19 cellular contexts compared by ENCODE assay signal in the genomic region with DNA sequence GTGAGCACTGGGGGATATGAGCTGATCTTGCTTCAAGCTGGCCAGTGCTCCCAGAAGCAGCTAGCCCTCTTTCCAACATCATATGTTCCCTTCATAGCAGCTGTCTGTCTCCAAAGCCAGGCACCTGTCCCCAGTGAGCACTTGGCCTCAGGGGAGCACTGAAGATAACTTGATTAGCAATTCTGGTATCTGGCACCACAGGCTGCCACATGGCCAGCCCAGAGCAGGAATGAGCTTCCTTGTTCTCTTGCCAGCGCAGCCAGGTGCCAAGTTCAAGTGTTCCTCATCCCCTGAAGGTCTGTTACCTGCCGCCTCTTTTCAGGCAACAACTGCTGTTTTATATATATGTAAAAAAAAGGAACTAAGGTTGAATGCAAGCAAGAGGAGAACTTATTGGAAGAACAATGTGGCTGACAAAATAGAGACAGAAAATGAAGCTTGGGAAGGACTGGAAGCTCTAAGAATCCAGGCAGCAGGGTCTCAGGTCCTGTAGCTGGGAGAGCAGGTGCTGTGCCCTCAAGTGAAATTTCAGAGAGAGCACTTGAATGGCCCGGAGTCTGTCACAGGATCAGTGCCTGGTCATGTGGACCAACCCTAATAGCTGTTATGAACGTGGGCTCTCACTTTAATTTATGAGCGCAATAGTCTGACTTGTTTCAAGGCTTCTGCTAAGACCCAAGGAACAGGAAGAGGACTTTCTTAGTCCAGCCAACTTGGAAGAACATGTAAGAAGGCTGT.
DNase-seq lines count a peak whose midpoint lies in the region; ATAC-seq and TF ChIP-seq lines count a peak whose summit lies in the region.
"Had no signal": no experiment of that assay in that cellular context is flagged by ENCODE, and none has a peak within 500 bp of the region (broad histone marks: within the 10 kb centered on the region; RNA-seq: fewer than 3 reads in every experiment).

No MANE protein-coding gene starts in this region.

- H3K9ac ChIP-seq in SK-N-SH = no peak overlapping the region

- ATAC-seq in lung (ENCODE audit: insufficient read depth, low FRiP score) = no peak
- ATAC-seq: effector memory CD8-positive, alpha-beta T cell; esophagus mucosa; gastrocnemius medialis had no signal

- no peak overlapping the region for H3K4me2 ChIP-seq in SK-N-SH

- H3K9me2 ChIP-seq in SK-N-SH = no peaks in the 10 kb centered on the region

- H3K4me1 ChIP-seq in SK-N-SH (ENCODE audit: control insufficient read depth in 1 of 2, insufficient read depth in 2 of 2, low read depth in 1 of 2, low read length in 1 of 2) = peaks cover 0 to 15% of the 10 kb centered on the region in 2 experiments; a peak in 1 of 4 replicates
- H3K4me1 ChIP-seq in lung (ENCODE audit: control insufficient read depth in 2 of 2, insufficient read depth in 2 of 2, low read length in 2 of 2) = no peaks in the 10 kb centered on the region
- H3K4me1 ChIP-seq in HAP-1 = no peaks in the 10 kb centered on the region
- H3K4me1 ChIP-seq: gastrocnemius medialis had no signal

- TF ChIP-seq RAD21 in SK-N-SH (IDR thresholded peaks at IDR 0.05; ENCODE audit: low read length) = no peak

- no peak overlapping the region for H3K4me3 ChIP-seq in SK-N-SH (ENCODE audit: low read depth in 2 of 2, low read length in 1 of 2)
- no peak overlapping the region for H3K4me3 ChIP-seq in lung
- no peak overlapping the region for H3K4me3 ChIP-seq in HAP-1
- H3K4me3 ChIP-seq: gastrocnemius medialis, upper lobe of left lung had no signal

- no peaks in the 10 kb centered on the region for H4K20me1 ChIP-seq in SK-N-SH (ENCODE audit: insufficient read depth)

- DNase-seq in NCI-H524 (lab: John Stamatoyannopoulos, UW) = peak; percentile 3 to 37
- no peak for DNase-seq in NCI-H524 treated with DMSO at 0.1 percent for 48 hours (lab: John Stamatoyannopoulos, UW)
- peak; percentile 3 for DNase-seq in NCI-H187 treated with DMSO at 0.1 percent for 48 hours (lab: John Stamatoyannopoulos, UW)
- peak; percentile 62 for DNase-seq in SK-N-SH
- peak; percentile 57 for DNase-seq in lung (ENCODE audit: low spot score)
- no peak for DNase-seq in SW 1271 (lab: John Stamatoyannopoulos, UW)
- no peak for DNase-seq in HAP-1 (ENCODE audit: low spot score in 2 of 2)
- DNase-seq in dedifferentiated amniotic fluid mesenchymal stem cell (ENCODE audit: extremely low spot score) = no peak
- DNase-seq: 8988T; activated CD4-positive, alpha-beta memory T cell treated with anti-CD3 and anti-CD28 coated beads, Interleukin-2, amount 10 ng/mL, durations not matched to agents 7 days and 5 days; activated CD4-positive, CD25-positive, alpha-beta regulatory T cell treated with anti-CD3 and anti-CD28 coated beads, Interleukin-2, amount 50 U/mL, for 72 hours; activated effector memory CD4-positive, alpha-beta T cell treated with anti-CD3 and anti-CD28 coated beads, Interleukin-2, amount 50 U/mL, for 16 hours; activated T-cell treated with anti-CD3 and anti-CD28 coated beads for 4 hours; CD4-positive, alpha-beta memory T cell; effector memory CD8-positive, alpha-beta T cell; gastrocnemius medialis; OCI-M1; upper lobe of left lung had no signal

- peak in 1 of 2 experiments; percentile 64; a peak in 1 of 4 replicates for TF ChIP-seq EP300 in SK-N-SH (IDR thresholded peaks at IDR 0.05; ENCODE audit: borderline replicate concordance in 1 of 2, low read depth in 1 of 2, low read length in 1 of 2)

- WGBS in SK-N-SH (ENCODE audit: low lambda C conversion rate) = 12% methylated on average over 5 of the region's 5 CpGs
- 54 to 60% methylated on average over 5 of the region's 5 CpGs for WGBS in lung, 2 donors

- H3K27ac ChIP-seq in SK-N-SH (ENCODE audit: low read depth in 2 of 2, low read length in 1 of 2) = no peak overlapping the region
- H3K27ac ChIP-seq in lung (ENCODE audit: low read depth in 1 of 2, low read length in 1 of 2) = no peak overlapping the region
- H3K27ac ChIP-seq: gastrocnemius medialis, upper lobe of left lung had no signal

- no peaks in the 10 kb centered on the region for H3K27me3 ChIP-seq in SK-N-SH (ENCODE audit: insufficient read depth)
- no peaks in the 10 kb centered on the region for H3K27me3 ChIP-seq in lung (ENCODE audit: control insufficient read depth, insufficient read depth)
- no peaks in the 10 kb centered on the region for H3K27me3 ChIP-seq in HAP-1 (ENCODE audit: low read depth)
- H3K27me3 ChIP-seq: gastrocnemius medialis, upper lobe of left lung had no signal

- no peaks in the 10 kb centered on the region for H3K79me2 ChIP-seq in SK-N-SH (ENCODE audit: insufficient read depth)

- CTCF ChIA-PET in SK-N-SH (lab: Yijun Ruan, JAX) = interaction anchor here (1.2 to 1.6 kb wide), 3 partner anchors 41 to 1472 kb away, joined by 3 to 6 read pairs (median 3); no protein-coding TSS in a partner anchor

- H3K9me3 ChIP-seq in SK-N-SH = no peaks in the 10 kb centered on the region
- peaks cover 0 to 10% of the 10 kb centered on the region in 2 donors for H3K9me3 ChIP-seq in lung (ENCODE audit: control insufficient read depth in 2 of 2, insufficient read depth in 1 of 2, low read length in 1 of 2)
- no peaks in the 10 kb centered on the region for H3K9me3 ChIP-seq in HAP-1
- H3K9me3 ChIP-seq: gastrocnemius medialis, upper lobe of left lung had no signal

- no peaks in the 10 kb centered on the region for H3F3A ChIP-seq in SK-N-SH (replicated peaks; ENCODE audit: insufficient read depth)

- no peaks in the 10 kb centered on the region for H3K36me3 ChIP-seq in SK-N-SH (replicated peaks in 1 of 2; ENCODE audit: control insufficient read depth in 1 of 2, insufficient read depth in 2 of 2, low read length in 1 of 2)
- H3K36me3 ChIP-seq in lung (ENCODE audit: control insufficient read depth in 2 of 2, insufficient read depth in 2 of 2, low read length in 2 of 2) = no peaks in the 10 kb centered on the region
- no peaks in the 10 kb centered on the region for H3K36me3 ChIP-seq in HAP-1 (replicated peaks)
- H3K36me3 ChIP-seq: gastrocnemius medialis, upper lobe of left lung had no signal

- TF ChIP-seq CTCF in SK-N-SH (IDR thresholded peaks at IDR 0.05) = no peak
- TF ChIP-seq CTCF in lung (IDR thresholded peaks at IDR 0.05; ENCODE audit: control extremely low read depth, extremely low read depth) = no peak

- no peak overlapping the region for H2AFZ ChIP-seq in SK-N-SH (ENCODE audit: low read depth)

- in situ Hi-C loops in HAP-1 (cut with MboI; ENCODE audit: low sequenced_read_pairs) = no loop called here

- POLR2A ChIA-PET in SK-N-SH (lab: Yijun Ruan, JAX) = no interaction called here

TF ChIP-seq in SK-N-SH, 30 proteins besides CTCF, POLR2A, EP300 and RAD21:
- TF ChIP-seq NFIC (IDR thresholded peaks at IDR 0.05; ENCODE audit: borderline replicate concordance) (no peak), SIN3A (IDR thresholded peaks at IDR 0.05; ENCODE audit: borderline replicate concordance, low read depth, low read length) (no peak), MEF2A (IDR thresholded peaks at IDR 0.05; ENCODE audit: borderline replicate concordance, low read depth) (no peak), FOXJ3 (CRISPR knock-in tag; IDR thresholded peaks at IDR 0.05) (peak; percentile 50; the same call in 1 of the 2 replicates), RCOR1 (IDR thresholded peaks at IDR 0.05; ENCODE audit: low read length) (peak; percentile 55; the same call in 1 of the 2 replicates), ELF1 (IDR thresholded peaks at IDR 0.05) (no peak), EZH2phosphoT487 (IDR thresholded peaks at IDR 0.05; ENCODE audit: borderline replicate concordance, low read depth) (no peak), GATA2 (CRISPR knock-in tag; IDR thresholded peaks at IDR 0.05) (peak; percentile 69)

Comparison
In these comparisons a context has a peak if more than half of its experiments do, and no peak if none do; other contexts are left out.
1. DNase-seq: peak in NCI-H524 (2 of 2), NCI-H187 treated with DMSO at 0.1 percent for 48 hours (single experiment), SK-N-SH (single experiment) and lung (single experiment); none in NCI-H524 treated with DMSO at 0.1 percent for 48 hours (single experiment), SW 1271 (0 of 2), HAP-1 (0 of 2) and dedifferentiated amniotic fluid mesenchymal stem cell (single experiment).